In the genomic region with DNA sequence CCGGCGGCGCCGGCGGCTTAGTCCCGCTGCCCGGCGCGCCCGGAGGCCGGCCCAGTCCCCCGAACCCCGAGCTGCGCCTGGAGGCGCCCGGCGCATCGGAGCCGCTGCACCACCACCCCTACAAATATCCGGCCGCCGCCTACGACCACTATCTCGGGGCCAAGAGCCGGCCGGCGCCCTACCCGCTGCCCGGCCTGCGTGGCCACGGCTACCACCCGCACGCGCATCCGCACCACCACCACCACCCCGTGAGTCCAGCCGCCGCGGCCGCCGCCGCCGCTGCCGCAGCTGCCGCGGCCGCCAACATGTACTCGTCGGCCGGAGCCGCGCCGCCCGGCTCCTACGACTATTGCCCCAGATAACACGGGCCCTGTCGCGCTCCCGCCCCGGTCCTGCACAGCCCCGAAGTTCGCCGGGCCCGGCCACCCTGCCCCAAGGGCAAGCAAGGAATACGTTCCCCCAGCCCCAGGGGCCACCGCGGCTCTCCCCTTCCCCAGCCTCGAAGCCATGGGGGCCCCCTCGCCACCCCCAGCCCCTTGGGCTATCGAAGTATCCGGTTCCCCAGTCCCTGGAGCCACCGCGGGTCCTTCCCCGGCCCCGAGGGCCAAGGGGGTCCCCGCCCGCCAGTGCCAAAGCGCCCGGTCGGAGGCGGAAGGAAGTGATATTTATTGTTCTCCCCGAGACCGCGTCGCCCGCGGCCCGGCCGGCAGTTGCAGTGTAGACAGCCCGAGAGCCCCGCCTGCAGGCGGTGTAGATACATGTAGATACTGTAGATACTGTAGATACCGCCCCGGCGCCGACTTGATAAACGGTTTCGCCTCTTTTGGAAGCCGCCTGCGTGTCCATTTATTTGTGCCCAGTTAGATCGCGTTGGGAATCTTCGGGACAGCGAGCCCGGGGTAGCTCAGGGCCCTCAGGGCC, we compare ENCODE assay signal across 8 cellular contexts. TPM values are rescaled to one million over a fixed set of nuclear protein-coding genes. Genes with fewer than 3 reads are reported as not detected.
A peak's percentile ranks its signal among the peaks of the same experiment; 100 is the strongest.
DNase-seq lines count a peak whose midpoint lies in the region; ATAC-seq and TF ChIP-seq lines count a peak whose summit lies in the region.

No MANE protein-coding gene starts in this region.

- CTCF ChIA-PET in CD8-positive, alpha-beta T cell (lab: Charles Lee): interaction anchor here (2.9 kb wide), 1 partner anchor 36 kb away, joined by 10 read pairs; no protein-coding TSS in a partner anchor
- CTCF ChIA-PET in OCI-LY7 (lab: Charles Lee; ENCODE audit: unreplicated experiment): no interaction called here

- peak; percentile 27 for TF ChIP-seq CTCF in CD8-positive, alpha-beta T cell (IDR thresholded peaks at IDR 0.05)
- peak; percentile 71 for TF ChIP-seq CTCF in OCI-LY7 (conservative IDR thresholded peaks at IDR 0.05; ENCODE audit: low read length)
- no peak for TF ChIP-seq CTCF in left lung (IDR thresholded peaks at IDR 0.05)

- peak; percentile 73 for ATAC-seq in CD8-positive, alpha-beta T cell
- ATAC-seq in left lung: peak; percentile 81

- H3K9me2 ChIP-seq in OCI-LY7 (ENCODE audit: insufficient read depth, low read length): no peaks in the 10 kb centered on the region

- no peak overlapping the region for H3K4me3 ChIP-seq in CD8-positive, alpha-beta T cell (ENCODE audit: low read depth, low read length)
- H3K4me3 ChIP-seq in OCI-LY7 (ENCODE audit: low read depth, low read length, poor library complexity, severe bottlenecking): no peak overlapping the region
- peak overlapping the region; percentile 22 to 32 for H3K4me3 ChIP-seq in left lung

- H3K36me3 Mint-ChIP-seq in CD8-positive, alpha-beta T cell: no peaks in the 10 kb centered on the region
- H3K36me3 Mint-ChIP-seq in activated naive CD8-positive, alpha-beta T cell treated with anti-CD3 and anti-CD28 coated beads for 36 hours: no peaks in the 10 kb centered on the region

- peaks cover 21% of the 10 kb centered on the region for H3K4me1 ChIP-seq in CD8-positive, alpha-beta T cell (ENCODE audit: insufficient read depth, low read length)
- H3K4me1 ChIP-seq in OCI-LY7 (ENCODE audit: insufficient read depth, low read length, poor library complexity, severe bottlenecking): peaks cover 13% of the 10 kb centered on the region
- peaks cover 13 to 32% of the 10 kb centered on the region in 2 donors for H3K4me1 ChIP-seq in left lung

- H3K9me3 Mint-ChIP-seq in CD8-positive, alpha-beta T cell: no peaks in the 10 kb centered on the region
- H3K9me3 Mint-ChIP-seq in activated naive CD8-positive, alpha-beta T cell treated with anti-CD3 and anti-CD28 coated beads for 36 hours: no peaks in the 10 kb centered on the region

- H3K4me2 ChIP-seq in OCI-LY7 (ENCODE audit: low read length): peak overlapping the region; percentile 43; the same call in 1 of the 2 replicates

- no peak overlapping the region for H3K27ac ChIP-seq in CD8-positive, alpha-beta T cell (ENCODE audit: low read depth, low read length)
- H3K27ac ChIP-seq in OCI-LY7 (ENCODE audit: low read depth, low read length, poor library complexity, severe bottlenecking) (no peak overlapping the region), left lung (peak overlapping the region in 1 of 2 donors; percentile 53)

- H3K27me3 Mint-ChIP-seq in CD8-positive, alpha-beta T cell (ENCODE audit: low read depth): peaks cover 62% of the 10 kb centered on the region
- peaks cover 87% of the 10 kb centered on the region for H3K27me3 Mint-ChIP-seq in activated naive CD8-positive, alpha-beta T cell treated with anti-CD3 and anti-CD28 coated beads for 36 hours

- H2AFZ ChIP-seq in OCI-LY7 (ENCODE audit: low read length): no peak overlapping the region

- peak; percentile 13 to 59 (median 43) for DNase-seq in CD8-positive, alpha-beta T cell
- peak; percentile 60 for DNase-seq in OCI-LY7 (ENCODE audit: low spot score)
- DNase-seq in activated naive CD8-positive, alpha-beta T cell treated with anti-CD3 and anti-CD28 coated beads for 36 hours: peak; percentile 68
- peak; percentile 76 to 90 for DNase-seq in left lung
- DNase-seq in stimulated activated naive CD4-positive, alpha-beta T cell (lab: John Stamatoyannopoulos, UW): peak in 5 of 6 experiments; percentile 10 to 38 (median 22)
- no peak for DNase-seq in GM19238 (ENCODE audit: insufficient read length, low spot score)
- DNase-seq in NCI-H2171 (lab: John Stamatoyannopoulos, UW): no peak
- DNase-seq in NCI-H1092 treated with DMSO at 0.1 percent for 48 hours (lab: John Stamatoyannopoulos, UW): no peak

- no peaks in the 10 kb centered on the region for H3K79me2 ChIP-seq in OCI-LY7 (ENCODE audit: insufficient read depth, low read depth, low read length)

- intact Hi-C loops in CD8-positive, alpha-beta T cell (cut with DNase I, micrococcal nuclease): no loop called here
- intact Hi-C loops in OCI-LY7 (cut with micrococcal nuclease; ENCODE audit: unreplicated experiment) (no loop called here), left lung (cut with DNase I) (no loop called here)

- no TSS peak for BruUV-seq in OCI-LY7 (replicated peaks; lab: Mats Ljungman, UMichigan)

- H3K4me1 Mint-ChIP-seq in CD8-positive, alpha-beta T cell (ENCODE audit: low read depth): peaks cover 18% of the 10 kb centered on the region
- H3K4me1 Mint-ChIP-seq in activated naive CD8-positive, alpha-beta T cell treated with anti-CD3 and anti-CD28 coated beads for 36 hours: peaks cover 5% of the 10 kb centered on the region

- no peaks in the 10 kb centered on the region for H4K20me1 ChIP-seq in OCI-LY7 (ENCODE audit: insufficient read depth, low read length)

- H3K27me3 ChIP-seq in CD8-positive, alpha-beta T cell (ENCODE audit: insufficient read depth, low read length): peaks cover 36% of the 10 kb centered on the region
- peaks cover 76 to 100% of the 10 kb centered on the region in 2 donors for H3K27me3 ChIP-seq in left lung

- POLR2A ChIA-PET in CD8-positive, alpha-beta T cell (lab: Charles Lee): no interaction called here
- POLR2A ChIA-PET in OCI-LY7 (lab: Charles Lee): no interaction called here

- no peaks in the 10 kb centered on the region for H3K36me3 ChIP-seq in CD8-positive, alpha-beta T cell (ENCODE audit: insufficient read depth, low read length)
- H3K36me3 ChIP-seq in OCI-LY7 (ENCODE audit: insufficient read depth, low read length) (no peaks in the 10 kb centered on the region), left lung (no peaks in the 10 kb centered on the region)

- H3K27ac Mint-ChIP-seq in CD8-positive, alpha-beta T cell: no peak overlapping the region
- H3K27ac Mint-ChIP-seq in activated naive CD8-positive, alpha-beta T cell treated with anti-CD3 and anti-CD28 coated beads for 36 hours: no peak overlapping the region

- no peaks in the 10 kb centered on the region for H3K9me3 ChIP-seq in CD8-positive, alpha-beta T cell (ENCODE audit: low read length)
- no peaks in the 10 kb centered on the region for H3K9me3 ChIP-seq in OCI-LY7 (ENCODE audit: low read length)
- H3K9me3 ChIP-seq in left lung: no peaks in the 10 kb centered on the region

- H3K4me3 Mint-ChIP-seq in CD8-positive, alpha-beta T cell: peak overlapping the region; percentile 55
- peak overlapping the region; percentile 55 for H3K4me3 Mint-ChIP-seq in activated naive CD8-positive, alpha-beta T cell treated with anti-CD3 and anti-CD28 coated beads for 36 hours

RNA-seq across cellular contexts. Expression of gene TBX1, which starts 6.2 kb away (rescaled TPM):
- not detected for total RNA-seq in CD8-positive, alpha-beta T cell
- not detected in 2 replicates for total RNA-seq in OCI-LY7 (2014; rRNA removed; shearing (Covaris generic))
- total RNA-seq in OCI-LY7 (2022) (0.23 TPM in 1 of 2 replicates, not detected in the other), left lung (10 to 100 TPM in 1 of 2 donors, 1 to 10 TPM in 1; 4.4 to 11.2 TPM)
- total RNA-seq in activated naive CD8-positive, alpha-beta T cell treated with anti-CD3 and anti-CD28 coated beads for 36 hours: not detected

RNA-seq across cellular contexts. Expression of gene GP1BB, which starts 43.4 kb away (rescaled TPM):
- total RNA-seq in CD8-positive, alpha-beta T cell: under 1 TPM in 1 of 2 experiments, not detected in 1; 0.39 TPM
- total RNA-seq in OCI-LY7 (2014; rRNA removed; shearing (Covaris generic)): not detected in 2 replicates
- total RNA-seq in OCI-LY7 (2022): not detected in 2 replicates
- total RNA-seq in activated naive CD8-positive, alpha-beta T cell treated with anti-CD3 and anti-CD28 coated beads for 36 hours: not detected
- total RNA-seq in left lung: 1 to 10 TPM in 1 of 2 donors, not detected in 1; 3.6 TPM

RNA-seq across cellular contexts. Expression of gene SEPTIN5, which starts 52.5 kb away (rescaled TPM):
- 1 to 10 TPM in 1 of 2 experiments, under 1 TPM in 1; 0.75 to 1.4 TPM for total RNA-seq in CD8-positive, alpha-beta T cell
- 1.2 TPM in 1 of 2 replicates, not detected in the other for total RNA-seq in OCI-LY7 (2014; rRNA removed; shearing (Covaris generic))
- not detected in 2 replicates for total RNA-seq in OCI-LY7 (2022)
- total RNA-seq in activated naive CD8-positive, alpha-beta T cell treated with anti-CD3 and anti-CD28 coated beads for 36 hours: 1 to 10 TPM; 1.1 to 1.3 TPM
- 10 to 100 TPM; 14.6 to 20.3 TPM for total RNA-seq in left lung

Comparison
In these comparisons a context has a peak if more than half of its experiments do, and no peak if none do; other contexts are left out.
1. DNase-seq: peak in CD8-positive, alpha-beta T cell (7 of 7), OCI-LY7 (single experiment), activated naive CD8-positive, alpha-beta T cell treated with anti-CD3 and anti-CD28 coated beads for 36 hours (single experiment), left lung (2 of 2) and stimulated activated naive CD4-positive, alpha-beta T cell (5 of 6); none in GM19238 (single experiment), NCI-H2171 (single experiment) and NCI-H1092 treated with DMSO at 0.1 percent for 48 hours (single experiment).
2. H3K4me3 ChIP-seq: peak in left lung (2 of 2); none in CD8-positive, alpha-beta T cell (single experiment) and OCI-LY7 (single experiment).
3. CTCF ChIP-seq: peak in CD8-positive, alpha-beta T cell (single experiment) and OCI-LY7 (single experiment); none in left lung (0 of 2).
4. RNA of gene TBX1, which starts 6.2 kb away (total RNA-seq): 4.4 to 11.2 TPM in left lung; 0.23 TPM in OCI-LY7, not detected in CD8-positive, alpha-beta T cell and not detected in activated naive CD8-positive, alpha-beta T cell treated with anti-CD3 and anti-CD28 coated beads for 36 hours; every median in the first group is over 4 times any median in the second.
5. RNA of gene SEPTIN5, which starts 52.5 kb away (total RNA-seq): 14.6 to 20.3 TPM in left lung; 0.75 to 1.4 TPM in CD8-positive, alpha-beta T cell, 1.1 to 1.3 TPM in activated naive CD8-positive, alpha-beta T cell treated with anti-CD3 and anti-CD28 coated beads for 36 hours and 1.2 TPM in OCI-LY7; every median in the first group is over 4 times any median in the second.